In genomic region chr5:176810084-176810597, GRCh38 we compare ENCODE assay signal across 1 cellular context.
TF ChIP-seq lines count a peak whose summit lies in the region.

UNC5A (plus strand) TSS chr5:176810559; CDS start chr5:176810751, 192 bp downstream.

TF ChIP-seq in SK-N-SH treated with all-trans-retinoic acid at 6 μM for 48 hours, 23 proteins besides CTCF, POLR2A, EP300 and RAD21 (continued from another document):
- no peak for TF ChIP-seq POU6F1 (CRISPR knock-in tag; IDR thresholded peaks at IDR 0.05; ENCODE audit: borderline replicate concordance, low read depth)
- no peak for TF ChIP-seq ZC3H10 (CRISPR knock-in tag; IDR thresholded peaks at IDR 0.05)
